In genomic region chr20:51020657-51021056, GRCh38 we compare ENCODE assay signal across 2 cellular contexts.
TF ChIP-seq lines count a peak whose summit lies in the region.

No MANE protein-coding gene starts in this region.

TF ChIP-seq in SK-N-SH, 30 proteins besides CTCF, POLR2A, EP300 and RAD21 (continued from another document):
- TF ChIP-seq, protein P1, sequence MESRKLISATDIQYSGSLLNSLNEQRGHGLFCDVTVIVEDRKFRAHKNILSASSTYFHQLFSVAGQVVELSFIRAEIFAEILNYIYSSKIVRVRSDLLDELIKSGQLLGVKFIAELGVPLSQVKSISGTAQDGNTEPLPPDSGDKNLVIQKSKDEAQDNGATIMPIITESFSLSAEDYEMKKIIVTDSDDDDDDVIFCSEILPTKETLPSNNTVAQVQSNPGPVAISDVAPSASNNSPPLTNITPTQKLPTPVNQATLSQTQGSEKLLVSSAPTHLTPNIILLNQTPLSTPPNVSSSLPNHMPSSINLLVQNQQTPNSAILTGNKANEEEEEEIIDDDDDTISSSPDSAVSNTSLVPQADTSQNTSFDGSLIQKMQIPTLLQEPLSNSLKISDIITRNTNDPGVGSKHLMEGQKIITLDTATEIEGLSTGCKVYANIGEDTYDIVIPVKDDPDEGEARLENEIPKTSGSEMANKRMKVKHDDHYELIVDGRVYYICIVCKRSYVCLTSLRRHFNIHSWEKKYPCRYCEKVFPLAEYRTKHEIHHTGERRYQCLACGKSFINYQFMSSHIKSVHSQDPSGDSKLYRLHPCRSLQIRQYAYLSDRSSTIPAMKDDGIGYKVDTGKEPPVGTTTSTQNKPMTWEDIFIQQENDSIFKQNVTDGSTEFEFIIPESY (IDR thresholded peaks at IDR 0.05; ENCODE audit: borderline replicate concordance, low read depth) = no peak
- TF ChIP-seq MXI1 (IDR thresholded peaks at IDR 0.05; ENCODE audit: low read depth, low read length) (no peak), USF2 (IDR thresholded peaks at IDR 0.05; ENCODE audit: borderline replicate concordance, low read depth, low read length) (no peak), IRF3 (IDR thresholded peaks at IDR 0.05; ENCODE audit: low read depth, low read length) (no peak), POLR2AphosphoS5 (IDR thresholded peaks at IDR 0.05; ENCODE audit: low read depth, low read length) (no peak), TEAD4 (IDR thresholded peaks at IDR 0.05; ENCODE audit: borderline replicate concordance, insufficient read depth) (no peak)

TF ChIP-seq in SK-N-SH treated with all-trans-retinoic acid at 6 μM for 48 hours, 23 proteins besides CTCF, POLR2A, EP300 and RAD21 (continued from another document):
- TF ChIP-seq, protein P2, sequence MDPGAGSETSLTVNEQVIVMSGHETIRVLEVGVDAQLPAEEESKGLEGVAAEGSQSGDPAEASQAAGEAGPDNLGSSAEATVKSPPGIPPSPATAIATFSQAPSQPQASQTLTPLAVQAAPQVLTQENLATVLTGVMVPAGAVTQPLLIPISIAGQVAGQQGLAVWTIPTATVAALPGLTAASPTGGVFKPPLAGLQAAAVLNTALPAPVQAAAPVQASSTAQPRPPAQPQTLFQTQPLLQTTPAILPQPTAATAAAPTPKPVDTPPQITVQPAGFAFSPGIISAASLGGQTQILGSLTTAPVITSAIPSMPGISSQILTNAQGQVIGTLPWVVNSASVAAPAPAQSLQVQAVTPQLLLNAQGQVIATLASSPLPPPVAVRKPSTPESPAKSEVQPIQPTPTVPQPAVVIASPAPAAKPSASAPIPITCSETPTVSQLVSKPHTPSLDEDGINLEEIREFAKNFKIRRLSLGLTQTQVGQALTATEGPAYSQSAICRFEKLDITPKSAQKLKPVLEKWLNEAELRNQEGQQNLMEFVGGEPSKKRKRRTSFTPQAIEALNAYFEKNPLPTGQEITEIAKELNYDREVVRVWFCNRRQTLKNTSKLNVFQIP (CRISPR knock-in tag; IDR thresholded peaks at IDR 0.05; ENCODE audit: borderline replicate concordance, low read depth) = no peak
- TF ChIP-seq PATZ1 (CRISPR knock-in tag; IDR thresholded peaks at IDR 0.05; ENCODE audit: borderline replicate concordance) (no peak), OSR1 (CRISPR knock-in tag; IDR thresholded peaks at IDR 0.05) (no peak), GLIS3 (CRISPR knock-in tag; IDR thresholded peaks at IDR 0.05) (no peak), PPARA (CRISPR knock-in tag; IDR thresholded peaks at IDR 0.05; ENCODE audit: borderline replicate concordance) (no peak), ISL1 (CRISPR knock-in tag; IDR thresholded peaks at IDR 0.05) (no peak)
